Comparison of ENCODE assay signal across 8 cellular contexts in genomic region chr6:42251911-42252637, GRCh38. TPM values are rescaled to one million over a fixed set of nuclear protein-coding genes. Genes with fewer than 3 reads are reported as not detected.
DNase-seq lines count a peak whose midpoint lies in the region; ATAC-seq and TF ChIP-seq lines count a peak whose summit lies in the region.

No MANE protein-coding gene starts in this region.

- H3K27me3 Mint-ChIP-seq in T-helper 17 cell, result no peaks in the 10 kb centered on the region

- no peaks in the 10 kb centered on the region for H3K27me3 ChIP-seq in suprapubic skin
- no peaks in the 10 kb centered on the region for H3K27me3 ChIP-seq in prostate gland (replicated peaks; ENCODE audit: insufficient read depth)

- TF ChIP-seq EP300 in suprapubic skin (IDR thresholded peaks at IDR 0.05), result no peak

- ATAC-seq in T-helper 17 cell (no peak), left cardiac atrium (peak; percentile 86), GM21825 (IDR thresholded peaks at IDR 0.05; ENCODE audit: unreplicated experiment) (no peak)

- in situ Hi-C loops in ACHN (cut with HindIII; ENCODE audit: low pct_ligation_motif_present, low pct_unique_long_range_greater_than_20kb, low sequenced_read_pairs), result no loop called here

- H3K4me1 ChIP-seq in suprapubic skin, result peaks cover 28% of the 10 kb centered on the region
- no peaks in the 10 kb centered on the region for H3K4me1 ChIP-seq in prostate gland (replicated peaks)

- peak overlapping the region; percentile 56 for H3K27ac ChIP-seq in suprapubic skin
- H3K27ac ChIP-seq in prostate gland, result no peak overlapping the region

- peaks cover 6% of the 10 kb centered on the region for H3K36me3 Mint-ChIP-seq in T-helper 17 cell (ENCODE audit: low read depth)

- 17% methylated on average over 9 of the region's 9 CpGs for WGBS in suprapubic skin
- 24% methylated on average over 9 of the region's 9 CpGs for WGBS in prostate gland

- H3K4me1 Mint-ChIP-seq in T-helper 17 cell, result peaks cover 3% of the 10 kb centered on the region

- intact Hi-C loops in left cardiac atrium (cut with DNase I) (no loop called here), prostate gland (cut with DNase I) (no loop called here)

- DNase-seq in NCI-H2171 treated with DMSO at 0.1 percent for 48 hours (lab: John Stamatoyannopoulos, UW) (peak; percentile 57), NCI-H2171 (lab: John Stamatoyannopoulos, UW) (no peak), T-helper 17 cell (no peak), left cardiac atrium (peak; percentile 63), suprapubic skin (ENCODE audit: low spot score in 2 of 2) (no peak), ACHN (no peak), prostate gland (ENCODE audit: low spot score) (no peak)

- H3K36me3 ChIP-seq in suprapubic skin (peaks cover 34% of the 10 kb centered on the region), prostate gland (no peaks in the 10 kb centered on the region)

- H3K4me3 ChIP-seq in suprapubic skin (no peak overlapping the region), prostate gland (no peak overlapping the region)

- TF ChIP-seq POLR2A in suprapubic skin (IDR thresholded peaks at IDR 0.05) (no peak), prostate gland (IDR thresholded peaks at IDR 0.05) (no peak)

- TF ChIP-seq CTCF in suprapubic skin (IDR thresholded peaks at IDR 0.05) (no peak), prostate gland (IDR thresholded peaks at IDR 0.05) (no peak)

- no peak overlapping the region for H3K4me3 Mint-ChIP-seq in T-helper 17 cell

- H3K9me3 ChIP-seq in T-helper 17 cell (ENCODE audit: control insufficient read depth, low read length, poor library complexity, severe bottlenecking) (no peaks in the 10 kb centered on the region), suprapubic skin (no peaks in the 10 kb centered on the region), prostate gland (no peaks in the 10 kb centered on the region)

- peak overlapping the region; percentile 62 for H3K27ac Mint-ChIP-seq in T-helper 17 cell

RNA-seq across cellular contexts. Expression of gene MRPS10, which starts 34.4 kb away (rescaled TPM):
- total RNA-seq in T-helper 17 cell, result 10 to 100 TPM; 15.4 to 20.1 TPM
- total RNA-seq in left cardiac atrium, result 10 to 100 TPM; 39.2 to 44.2 TPM
- 10 to 100 TPM; 17.7 to 20.8 (median 20.3) TPM for total RNA-seq in suprapubic skin
- total RNA-seq in prostate gland, result 10 to 100 TPM; 27.5 to 31.8 TPM

RNA-seq across cellular contexts. Expression of gene GUCA1B, which starts 57.3 kb away (rescaled TPM):
- total RNA-seq in T-helper 17 cell, result 1 to 10 TPM; 1.5 to 2.2 TPM
- total RNA-seq in left cardiac atrium, result 1 to 10 TPM in 1 of 2 donors, under 1 TPM in 1; 0.88 to 2.9 TPM
- 1 to 10 TPM in 1 of 4 donors, under 1 TPM in 2, not detected in 1; 0.47 to 4.2 (median 0.76) TPM for total RNA-seq in suprapubic skin
- total RNA-seq in prostate gland, result under 1 TPM in 1 of 2 donors, not detected in 1; 0.68 TPM

Comparison
In these comparisons a context has a peak if more than half of its experiments do, and no peak if none do; other contexts are left out.
1. DNase-seq: peak in NCI-H2171 treated with DMSO at 0.1 percent for 48 hours (single experiment) and left cardiac atrium (single experiment); none in NCI-H2171 (single experiment), T-helper 17 cell (0 of 3), suprapubic skin (0 of 2), ACHN (single experiment) and prostate gland (single experiment).
2. ATAC-seq: peak in left cardiac atrium (2 of 2); none in T-helper 17 cell (single experiment) and GM21825 (single experiment).